Comparison of ENCODE assay signal across 1 cellular context in genomic region chr6:144546807-144547206, GRCh38.
TF ChIP-seq lines count a peak whose summit lies in the region.

No MANE protein-coding gene starts in this region.

TF ChIP-seq in K562, 482 proteins besides CTCF, POLR2A, EP300 and RAD21 (continued from another document):
- 0 out of 2 replicates have a peak, but pooled peaks have one; percentile 18 for TF ChIP-seq MGA (IDR thresholded peaks at IDR 0.05)
- TF ChIP-seq EP400 (IDR thresholded peaks at IDR 0.05), result 0 out of 2 replicates have a peak, but pooled peaks have one; percentile 19
- TF ChIP-seq ELF4 (CRISPR knock-in tag; IDR thresholded peaks at IDR 0.05), result no peak
- TF ChIP-seq CREM (IDR thresholded peaks at IDR 0.05; ENCODE audit: low read depth), result peak; percentile 72
- TF ChIP-seq BHLHE40 (IDR thresholded peaks at IDR 0.05; ENCODE audit: low read length), result peak; percentile 59; the same call in 1 of the 2 replicates
